ENCODE assay signal across 14 cellular contexts in genomic region chr2:207472343-207473202, GRCh38. TPM values are rescaled to one million over a fixed set of nuclear protein-coding genes. Genes with fewer than 3 reads are reported as not detected.
DNase-seq lines count a peak whose midpoint lies in the region; ATAC-seq and TF ChIP-seq lines count a peak whose summit lies in the region.
"Had no signal": no experiment of that assay in that cellular context is flagged by ENCODE, and none has a peak within 500 bp of the region (broad histone marks: within the 10 kb centered on the region; RNA-seq: fewer than 3 reads in every experiment).

No MANE protein-coding gene starts in this region.

- POLR2A ChIA-PET in Caco-2 (lab: Charles Lee) = no interaction called here

- intact Hi-C loops in right lobe of liver (cut with DNase I) = loop anchor here (5.0 to 10.0 kb wide), 3 partner anchors 490 to 678 kb away; no protein-coding TSS in a partner anchor
- intact Hi-C loops in Caco-2 (cut with micrococcal nuclease; ENCODE audit: unreplicated experiment) = loop anchor here (1.0 to 5.0 kb wide), 3 partner anchors 240 to 779 kb away; no protein-coding TSS in a partner anchor

- H3K9me3 Mint-ChIP-seq in stimulated activated memory B cell treated with anti-CD40 and anti-IgM and Interleukin-4, amounts not matched to agents 10 μg/mL and 1 μg/mL and 100 μg/mL, for 72 hours = no peaks in the 10 kb centered on the region
- no peaks in the 10 kb centered on the region for H3K9me3 Mint-ChIP-seq in Caco-2 (ENCODE audit: unreplicated experiment)
- H3K9me3 Mint-ChIP-seq: stimulated activated naive B cell treated with anti-CD40 and anti-IgM and Interleukin-4, amounts not matched to agents 10 μg/mL and 1 μg/mL and 100 μg/mL, for 72 hours; T-cell had no signal

- H3K4me1 Mint-ChIP-seq in stimulated activated memory B cell treated with anti-CD40 and anti-IgM and Interleukin-4, amounts not matched to agents 10 μg/mL and 1 μg/mL and 100 μg/mL, for 72 hours = peaks cover 29% of the 10 kb centered on the region
- peaks cover 11% of the 10 kb centered on the region for H3K4me1 Mint-ChIP-seq in Caco-2 (ENCODE audit: low read depth, unreplicated experiment)

- CTCF ChIA-PET in Caco-2 (lab: Charles Lee) = interaction anchor here (1.0 kb wide), 1 partner anchor 307 kb away, joined by 3 read pairs; the partner anchor contains the start of gene KLF7

- H3K4me1 ChIP-seq in right lobe of liver = peaks cover 0 to 4% (median 0%) of the 10 kb centered on the region in 4 donors
- peaks cover 18% of the 10 kb centered on the region for H3K4me1 ChIP-seq in Caco-2

- TF ChIP-seq POLR2A in right lobe of liver (IDR thresholded peaks at IDR 0.05) = no peak

- peak; percentile 16 to 65 (median 55) for ATAC-seq in right lobe of liver
- no peak for ATAC-seq in stimulated activated memory B cell treated with anti-CD40 and anti-IgM and Interleukin-4, amounts not matched to agents 10 μg/mL and 1 μg/mL and 100 μg/mL, for 72 hours

- H3K4me3 ChIP-seq in choroid plexus epithelial cell (ENCODE audit: low read depth, low read length) (peak overlapping the region; percentile 20), right lobe of liver (peak overlapping the region in 1 of 3 donors; percentile 12), Caco-2 (ENCODE audit: low read depth, low read length) (no peak overlapping the region)
- H3K4me3 ChIP-seq: body of pancreas, MG63 had no signal

- H3K4me3 Mint-ChIP-seq in stimulated activated memory B cell treated with anti-CD40 and anti-IgM and Interleukin-4, amounts not matched to agents 10 μg/mL and 1 μg/mL and 100 μg/mL, for 72 hours = no peak overlapping the region
- H3K4me3 Mint-ChIP-seq in Caco-2 (ENCODE audit: unreplicated experiment) = no peak overlapping the region
- H3K4me3 Mint-ChIP-seq: activated CD8-positive, alpha-beta memory T cell treated with anti-CD3 and anti-CD28 coated beads, Interleukin-2, amount 10 ng/mL, durations not matched to agents 7 days and 5 days; stimulated activated naive B cell treated with anti-CD40 and anti-IgM and Interleukin-4, amounts not matched to agents 10 μg/mL and 1 μg/mL and 100 μg/mL, for 72 hours; T-cell had no signal

- no peaks in the 10 kb centered on the region for H3K27me3 Mint-ChIP-seq in stimulated activated memory B cell treated with anti-CD40 and anti-IgM and Interleukin-4, amounts not matched to agents 10 μg/mL and 1 μg/mL and 100 μg/mL, for 72 hours
- no peaks in the 10 kb centered on the region for H3K27me3 Mint-ChIP-seq in Caco-2 (ENCODE audit: insufficient read depth, unreplicated experiment)
- H3K27me3 Mint-ChIP-seq: stimulated activated naive B cell treated with anti-CD40 and anti-IgM and Interleukin-4, amounts not matched to agents 10 μg/mL and 1 μg/mL and 100 μg/mL, for 72 hours had no signal

- peak overlapping the region; percentile 32 for H3K27ac Mint-ChIP-seq in stimulated activated memory B cell treated with anti-CD40 and anti-IgM and Interleukin-4, amounts not matched to agents 10 μg/mL and 1 μg/mL and 100 μg/mL, for 72 hours
- no peak overlapping the region for H3K27ac Mint-ChIP-seq in Caco-2 (ENCODE audit: unreplicated experiment)
- H3K27ac Mint-ChIP-seq: activated CD8-positive, alpha-beta memory T cell treated with anti-CD3 and anti-CD28 coated beads, Interleukin-2, amount 10 ng/mL, durations not matched to agents 7 days and 5 days; stimulated activated naive B cell treated with anti-CD40 and anti-IgM and Interleukin-4, amounts not matched to agents 10 μg/mL and 1 μg/mL and 100 μg/mL, for 72 hours had no signal

- no TSS peak for BruUV-seq in Caco-2 (replicated peaks; lab: Mats Ljungman, UMichigan)

- WGBS in right lobe of liver (ENCODE audit: insufficient coverage, low coverage, low lambda C conversion rate, missing lambda C conversion rate) = 52% methylated on average over 12 of the region's 14 CpGs

- H3K9me3 ChIP-seq in right lobe of liver = no peaks in the 10 kb centered on the region
- no peaks in the 10 kb centered on the region for H3K9me3 ChIP-seq in Caco-2
- H3K9me3 ChIP-seq: body of pancreas, MG63 had no signal

- H3K27ac ChIP-seq in right lobe of liver = peak overlapping the region in 1 of 3 donors; percentile 13
- H3K27ac ChIP-seq: body of pancreas had no signal

- no peaks in the 10 kb centered on the region for H3K36me3 Mint-ChIP-seq in stimulated activated memory B cell treated with anti-CD40 and anti-IgM and Interleukin-4, amounts not matched to agents 10 μg/mL and 1 μg/mL and 100 μg/mL, for 72 hours
- no peaks in the 10 kb centered on the region for H3K36me3 Mint-ChIP-seq in Caco-2 (ENCODE audit: insufficient read depth, unreplicated experiment)
- H3K36me3 Mint-ChIP-seq: activated CD8-positive, alpha-beta memory T cell treated with anti-CD3 and anti-CD28 coated beads, Interleukin-2, amount 10 ng/mL, durations not matched to agents 7 days and 5 days; stimulated activated naive B cell treated with anti-CD40 and anti-IgM and Interleukin-4, amounts not matched to agents 10 μg/mL and 1 μg/mL and 100 μg/mL, for 72 hours; T-cell had no signal

- DNase-seq in DMS53 (lab: John Stamatoyannopoulos, UW) (peak; percentile 64), DMS53 treated with DMSO at 0.1 percent for 48 hours (lab: John Stamatoyannopoulos, UW; ENCODE audit: unreplicated experiment) (no peak), choroid plexus epithelial cell (ENCODE audit: low read depth) (no peak), right lobe of liver (no peak), NCI-H1930 (lab: John Stamatoyannopoulos, UW) (no peak), GF-D8 (lab: John Stamatoyannopoulos, UW) (no peak), Caco-2 (no peak)
- DNase-seq: 8988T had no signal

- H3K27me3 ChIP-seq in right lobe of liver (no peaks in the 10 kb centered on the region), Caco-2 (replicated peaks; ENCODE audit: control insufficient read depth, insufficient read depth, low read length) (no peaks in the 10 kb centered on the region)
- H3K27me3 ChIP-seq: body of pancreas, MG63 had no signal

- H3K36me3 ChIP-seq in right lobe of liver = no peaks in the 10 kb centered on the region
- H3K36me3 ChIP-seq in Caco-2 (ENCODE audit: control insufficient read depth, insufficient read depth, low read length) = no peaks in the 10 kb centered on the region
- H3K36me3 ChIP-seq: MG63 had no signal

- TF ChIP-seq CTCF in choroid plexus epithelial cell (conservative IDR thresholded peaks at IDR 0.05; ENCODE audit: low read depth, low read length) (no peak), right lobe of liver (IDR thresholded peaks at IDR 0.05) (no peak), Caco-2 (IDR thresholded peaks at IDR 0.05; ENCODE audit: insufficient read depth in 1 of 2, low read depth in 1 of 2, low read length in 1 of 2, severe bottlenecking in 1 of 2, unreplicated experiment in 1 of 2) (no peak)

RNA-seq across cellular contexts. Expression of gene CREB1, which starts 57.2 kb away (rescaled TPM):
- total RNA-seq in right lobe of liver (10 to 100 TPM; 10.1 to 22.6 (median 16.8) TPM), Caco-2 (2022) (49.7 and 59.0 TPM in 2 replicates)
